2 cellular contexts compared by ENCODE assay signal in the genomic region with DNA sequence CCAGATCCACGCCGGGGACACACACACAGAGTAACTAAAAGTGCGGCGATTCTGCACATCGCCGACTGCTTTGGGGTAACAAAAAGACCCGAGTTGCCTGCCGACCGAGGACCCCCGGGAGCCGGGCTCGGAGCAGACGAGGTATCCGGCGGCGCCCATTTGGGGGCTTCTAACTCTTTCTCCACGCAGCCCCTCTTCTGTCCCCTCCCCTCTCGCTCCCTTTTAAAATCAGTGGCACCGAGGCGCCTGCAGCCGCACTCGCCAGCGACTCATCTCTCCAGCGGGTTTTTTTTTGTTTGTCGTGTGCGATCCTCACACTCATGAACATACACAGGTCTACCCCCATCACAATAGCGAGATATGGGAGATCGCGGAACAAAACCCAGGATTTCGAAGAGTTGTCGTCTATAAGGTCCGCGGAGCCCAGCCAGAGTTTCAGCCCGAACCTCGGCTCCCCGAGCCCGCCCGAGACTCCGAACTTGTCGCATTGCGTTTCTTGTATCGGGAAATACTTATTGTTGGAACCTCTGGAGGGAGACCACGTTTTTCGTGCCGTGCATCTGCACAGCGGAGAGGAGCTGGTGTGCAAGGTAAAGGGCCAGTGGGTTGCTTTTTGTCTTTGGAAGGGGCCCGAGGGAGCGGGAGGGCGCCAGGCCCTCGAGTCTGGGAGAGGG.
TF ChIP-seq lines count a peak whose summit lies in the region.

No MANE protein-coding gene starts in this region.

TF ChIP-seq in IMR-90, 13 proteins besides CTCF, POLR2A, EP300 and RAD21:
- TF ChIP-seq MXI1 (IDR thresholded peaks at IDR 0.05; ENCODE audit: borderline replicate concordance, low read depth, low read length) (peak; percentile 32; the same call in 1 of the 2 replicates), FOS (IDR thresholded peaks at IDR 0.05; ENCODE audit: low read depth, low read length) (no peak)

TF ChIP-seq in H1, 55 proteins besides CTCF, POLR2A, EP300 and RAD21:
- TF ChIP-seq JUN (IDR thresholded peaks at IDR 0.05; ENCODE audit: low read depth, low read length) (no peak), BCL11A (IDR thresholded peaks at IDR 0.05; ENCODE audit: low read depth in 2 of 2, low read length in 2 of 2) (no peak), KDM5A (IDR thresholded peaks at IDR 0.05; ENCODE audit: low read length) (no peak), SAP30 (IDR thresholded peaks at IDR 0.05; ENCODE audit: insufficient read depth, insufficient replicate concordance, low read length) (peak; percentile 37), SIX5 (IDR thresholded peaks at IDR 0.05; ENCODE audit: low read depth, low read length) (no peak), HDAC2 (IDR thresholded peaks at IDR 0.05; ENCODE audit: borderline replicate concordance in 1 of 2, low read depth in 2 of 2, low read length in 2 of 2) (no peak; a peak in 1 of 4 replicates), SIN3A (conservative IDR thresholded peaks at IDR 0.05 in 1 of 2, IDR thresholded peaks at IDR 0.05 in 1 of 2; ENCODE audit: low read depth in 1 of 2, low read length in 2 of 2) (0 out of 4 replicates have a peak, but pooled peaks of 1 of the 2 experiments have one; percentile 5), TAF1 (IDR thresholded peaks at IDR 0.05; ENCODE audit: low read depth, low read length) (0 out of 2 replicates have a peak, but pooled peaks have one; percentile 12), CBX5 (IDR thresholded peaks at IDR 0.05; ENCODE audit: low read depth, low read length) (no peak), ZNF274 (IDR thresholded peaks at IDR 0.05; ENCODE audit: borderline replicate concordance, extremely low read depth, low read length) (no peak), KDM4A (IDR thresholded peaks at IDR 0.05; ENCODE audit: low read depth, low read length, severe bottlenecking) (peak; percentile 10), PHF8 (conservative IDR thresholded peaks at IDR 0.05; ENCODE audit: low read depth, low read length) (peak; percentile 21), NANOG (IDR thresholded peaks at IDR 0.05; ENCODE audit: insufficient read depth, low read depth, low read length, poor library complexity, severe bottlenecking) (no peak), CBX8 (IDR thresholded peaks at IDR 0.05; ENCODE audit: borderline replicate concordance, low read depth, low read length) (no peak), JUND (IDR thresholded peaks at IDR 0.05; ENCODE audit: low read length) (no peak), RXRA (IDR thresholded peaks at IDR 0.05; ENCODE audit: insufficient read depth, low read depth, low read length) (no peak), MAFK (IDR thresholded peaks at IDR 0.05; ENCODE audit: low read depth, low read length) (no peak), ASH2L (IDR thresholded peaks at IDR 0.05; ENCODE audit: low read length) (no peak), EZH2 (IDR thresholded peaks at IDR 0.05; ENCODE audit: low read depth, low read length, severe bottlenecking) (no peak), SRF (IDR thresholded peaks at IDR 0.05; ENCODE audit: low read depth, low read length) (no peak), SIRT6 (IDR thresholded peaks at IDR 0.05; ENCODE audit: low read length) (no peak), CHD2 (IDR thresholded peaks at IDR 0.05; ENCODE audit: low read length) (no peak), RNF2 (IDR thresholded peaks at IDR 0.05; ENCODE audit: borderline replicate concordance, low read depth, low read length, missing control alignments, poor library complexity, severe bottlenecking) (peak; percentile 47), POLR2AphosphoS5 (IDR thresholded peaks at IDR 0.05; ENCODE audit: low read depth, low read length) (no peak), TCF12 (IDR thresholded peaks at IDR 0.05; ENCODE audit: low read depth, low read length) (no peak), YY1 (IDR thresholded peaks at IDR 0.05; ENCODE audit: low read depth, low read length) (no peak), CTBP2 (IDR thresholded peaks at IDR 0.05; ENCODE audit: borderline replicate concordance, insufficient read depth, insufficient read length, low read length) (no peak), CEBPB (IDR thresholded peaks at IDR 0.05; ENCODE audit: low read depth, low read length) (no peak), POU5F1 (IDR thresholded peaks at IDR 0.05; ENCODE audit: low read depth, low read length) (no peak)
- TF ChIP-seq, protein P1, sequence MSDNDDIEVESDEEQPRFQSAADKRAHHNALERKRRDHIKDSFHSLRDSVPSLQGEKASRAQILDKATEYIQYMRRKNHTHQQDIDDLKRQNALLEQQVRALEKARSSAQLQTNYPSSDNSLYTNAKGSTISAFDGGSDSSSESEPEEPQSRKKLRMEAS (IDR thresholded peaks at IDR 0.05), result no peak
